Comparison of ENCODE assay signal across 16 cellular contexts in the genomic region with DNA sequence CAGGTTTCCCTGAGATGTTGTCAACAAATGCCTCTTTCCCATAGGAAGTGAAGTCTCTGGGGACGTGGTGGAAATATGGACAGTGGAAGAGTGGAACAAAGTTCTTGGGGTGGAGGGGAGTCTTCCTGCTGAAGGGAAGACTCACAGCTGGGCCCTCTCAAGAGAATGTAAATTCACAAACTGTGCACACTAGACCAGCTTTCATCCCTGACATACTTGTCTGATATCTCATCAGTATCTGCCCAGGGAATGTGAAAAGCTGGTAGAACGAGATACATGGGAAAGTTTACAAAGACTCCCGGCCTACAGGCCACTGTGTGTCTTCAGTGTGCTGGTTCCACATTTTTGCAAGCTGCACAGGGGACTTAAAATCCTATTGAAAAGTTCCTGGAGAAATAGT. TPM values are rescaled to one million over a fixed set of nuclear protein-coding genes. Genes with fewer than 3 reads are reported as not detected.
A peak's percentile ranks its signal among the peaks of the same experiment; 100 is the strongest.
DNase-seq lines count a peak whose midpoint lies in the region; TF ChIP-seq lines count a peak whose summit lies in the region.
"Had no signal": no experiment of that assay in that cellular context is flagged by ENCODE, and none has a peak within 500 bp of the region (broad histone marks: within the 10 kb centered on the region; RNA-seq: fewer than 3 reads in every experiment).

No MANE protein-coding gene starts in this region.

- H3K27me3 ChIP-seq in brain microvascular endothelial cell (replicated peaks) = no peaks in the 10 kb centered on the region
- H3K27me3 ChIP-seq in smooth muscle cell (ENCODE audit: low read depth) = no peaks in the 10 kb centered on the region

- peaks cover 5% of the 10 kb centered on the region for H3K4me1 ChIP-seq in smooth muscle cell (ENCODE audit: low read depth)

- peaks cover 4% of the 10 kb centered on the region for H3F3A ChIP-seq in smooth muscle cell (ENCODE audit: low read depth)

- no peaks in the 10 kb centered on the region for H4K20me1 ChIP-seq in smooth muscle cell (ENCODE audit: low read depth)

- no peak overlapping the region for H3K9ac ChIP-seq in smooth muscle cell (ENCODE audit: low read depth)
- H3K9ac ChIP-seq: KMS-11 had no signal

- no peaks in the 10 kb centered on the region for H3K79me2 ChIP-seq in smooth muscle cell (ENCODE audit: low read depth)

- TF ChIP-seq CTCF in brain microvascular endothelial cell (IDR thresholded peaks at IDR 0.05; ENCODE audit: low read depth, low read length, missing control alignments) = no peak
- TF ChIP-seq CTCF in smooth muscle cell (IDR thresholded peaks at IDR 0.05; ENCODE audit: borderline replicate concordance, insufficient read depth, poor library complexity, severe bottlenecking) = no peak

- peak overlapping the region; percentile 65 for H3K4me2 ChIP-seq in smooth muscle cell
- H3K4me2 ChIP-seq: KMS-11 had no signal

- H2AFZ ChIP-seq in smooth muscle cell (ENCODE audit: low read depth) = peak overlapping the region; percentile 74

- WGBS in smooth muscle cell (ENCODE audit: low lambda C conversion rate) = 24% methylated on average over 3 of the region's 3 CpGs

- in situ Hi-C loops in brain microvascular endothelial cell (cut with HindIII; ENCODE audit: low pct_ligation_motif_present, low sequenced_read_pairs) = no loop called here

- H3K27ac ChIP-seq in brain microvascular endothelial cell = peak overlapping the region; percentile 79
- peak overlapping the region; percentile 63 for H3K27ac ChIP-seq in smooth muscle cell (ENCODE audit: low read depth)
- H3K27ac ChIP-seq: HL-60, KMS-11 had no signal

- no peaks in the 10 kb centered on the region for H3K9me3 ChIP-seq in smooth muscle cell (replicated peaks; ENCODE audit: low read depth)

- H3K36me3 ChIP-seq in brain microvascular endothelial cell (replicated peaks) (no peaks in the 10 kb centered on the region), smooth muscle cell (ENCODE audit: low read depth) (no peaks in the 10 kb centered on the region)

- DNase-seq in EL (peak; percentile 15), brain microvascular endothelial cell (peak; percentile 83), hepatic stellate cell (ENCODE audit: low spot score) (peak; percentile 56), smooth muscle cell (lab: John Stamatoyannopoulos, UW; ENCODE audit: unreplicated experiment) (no peak), NCI-H1694 (lab: John Stamatoyannopoulos, UW) (no peak), NCI-H2196 treated with DMSO at 0.1 percent for 48 hours (lab: John Stamatoyannopoulos, UW; ENCODE audit: unreplicated experiment) (no peak)
- no peak for DNase-seq in central memory CD4-positive, alpha-beta T cell
- DNase-seq: ACHN; CD8-positive, alpha-beta T cell; HFFc6; NCI-H1105 treated with DMSO at 0.1 percent for 48 hours; NCI-H2029; NCI-H526; OCI-M1 had no signal

- H3K4me3 ChIP-seq in brain microvascular endothelial cell (ENCODE audit: low read depth, low read length) (no peak overlapping the region), smooth muscle cell (no peak overlapping the region)

RNA-seq across cellular contexts. Expression of a gene that starts 16.7 kb away (rescaled TPM):
- total RNA-seq in smooth muscle cell = 33.7 and 46.0 TPM in 2 replicates
- 39.2 and 51.2 TPM in 2 replicates for polyA plus RNA-seq in smooth muscle cell
- total RNA-seq: CD8-positive, alpha-beta T cell had no signal

Comparison
In these comparisons a context has a peak if more than half of its experiments do, and no peak if none do; other contexts are left out.
1. DNase-seq: peak in EL (single experiment), brain microvascular endothelial cell (single experiment) and hepatic stellate cell (single experiment); none in smooth muscle cell (single experiment), NCI-H1694 (single experiment), central memory CD4-positive, alpha-beta T cell (single experiment) and NCI-H2196 treated with DMSO at 0.1 percent for 48 hours (single experiment).